In genomic region chr1:8945568-8945967, GRCh38 we compare ENCODE assay signal across 19 cellular contexts. TPM values are rescaled to one million over a fixed set of nuclear protein-coding genes. Genes with fewer than 3 reads are reported as not detected.
DNase-seq lines count a peak whose midpoint lies in the region; ATAC-seq and TF ChIP-seq lines count a peak whose summit lies in the region.
"Had no signal": no experiment of that assay in that cellular context is flagged by ENCODE, and none has a peak within 500 bp of the region (broad histone marks: within the 10 kb centered on the region; RNA-seq: fewer than 3 reads in every experiment).

TSS of gene CA6 (plus strand) at chr1:8945868. CDS start at chr1:8945887, 19 bp downstream.

- H3K27me3 Mint-ChIP-seq in activated CD8-positive, alpha-beta memory T cell treated with anti-CD3 and anti-CD28 coated beads, Interleukin-2, amount 10 ng/mL, durations not matched to agents 7 days and 5 days, result no peaks in the 10 kb centered on the region
- H3K27me3 Mint-ChIP-seq in GM23338 (ENCODE audit: insufficient read depth, low read depth, poor library complexity), result peaks cover 15% of the 10 kb centered on the region
- H3K27me3 Mint-ChIP-seq in activated naive CD8-positive, alpha-beta T cell, result no peaks in the 10 kb centered on the region
- peaks cover 22% of the 10 kb centered on the region for H3K27me3 Mint-ChIP-seq in neural progenitor cell (ENCODE audit: insufficient read depth, low read depth)
- peaks cover 36% of the 10 kb centered on the region for H3K27me3 Mint-ChIP-seq in stimulated activated memory B cell treated with anti-CD40 and anti-IgM and Interleukin-4, amounts not matched to agents 10 μg/mL and 1 μg/mL and 100 μg/mL, for 72 hours

- H3K79me2 ChIP-seq in GM23338 (replicated peaks; ENCODE audit: insufficient read depth) (no peaks in the 10 kb centered on the region), neural progenitor cell (ENCODE audit: low read depth) (no peaks in the 10 kb centered on the region)

- H3K9me3 ChIP-seq in neural progenitor cell (ENCODE audit: low read depth), result no peaks in the 10 kb centered on the region
- H3K9me3 ChIP-seq: right atrium auricular region had no signal

- no peak for ATAC-seq in activated CD8-positive, alpha-beta memory T cell treated with anti-CD3 and anti-CD28 coated beads, Interleukin-2, amount 10 ng/mL, durations not matched to agents 7 days and 5 days
- ATAC-seq in GM23338 (no peak), HG02885 (IDR thresholded peaks at IDR 0.05; ENCODE audit: poor library complexity, unreplicated experiment) (no peak)
- ATAC-seq in stimulated activated memory B cell treated with anti-CD40 and anti-IgM and Interleukin-4, amounts not matched to agents 10 μg/mL and 1 μg/mL and 100 μg/mL, for 72 hours, result no peak

- peak within 1 kb of the TSS; percentile 97 for H3K27ac Mint-ChIP-seq in activated CD8-positive, alpha-beta memory T cell treated with anti-CD3 and anti-CD28 coated beads, Interleukin-2, amount 10 ng/mL, durations not matched to agents 7 days and 5 days
- H3K27ac Mint-ChIP-seq in GM23338, result no peak within 1 kb of the TSS
- peak within 1 kb of the TSS; percentile 98 for H3K27ac Mint-ChIP-seq in activated naive CD8-positive, alpha-beta T cell
- peak within 1 kb of the TSS; percentile 96 for H3K27ac Mint-ChIP-seq in neural progenitor cell
- H3K27ac Mint-ChIP-seq in stimulated activated memory B cell treated with anti-CD40 and anti-IgM and Interleukin-4, amounts not matched to agents 10 μg/mL and 1 μg/mL and 100 μg/mL, for 72 hours, result no peak within 1 kb of the TSS

- 0 out of 2 replicates have a peak, but pooled peaks cover 9% of the 10 kb centered on the region for H3F3A ChIP-seq in GM23338 (replicated peaks; ENCODE audit: low read depth)
- H3F3A ChIP-seq in neural progenitor cell (ENCODE audit: low read depth), result peaks cover 22% of the 10 kb centered on the region

- H3K9me2 ChIP-seq in GM23338 (ENCODE audit: insufficient read depth), result no peaks in the 10 kb centered on the region

- peaks cover 18% of the 10 kb centered on the region for H3K36me3 Mint-ChIP-seq in activated CD8-positive, alpha-beta memory T cell treated with anti-CD3 and anti-CD28 coated beads, Interleukin-2, amount 10 ng/mL, durations not matched to agents 7 days and 5 days
- H3K36me3 Mint-ChIP-seq in GM23338 (ENCODE audit: low read depth), result no peaks in the 10 kb centered on the region
- H3K36me3 Mint-ChIP-seq in activated naive CD8-positive, alpha-beta T cell, result no peaks in the 10 kb centered on the region
- H3K36me3 Mint-ChIP-seq in neural progenitor cell, result no peaks in the 10 kb centered on the region
- H3K36me3 Mint-ChIP-seq in stimulated activated memory B cell treated with anti-CD40 and anti-IgM and Interleukin-4, amounts not matched to agents 10 μg/mL and 1 μg/mL and 100 μg/mL, for 72 hours, result no peaks in the 10 kb centered on the region

- H3K27ac ChIP-seq in GM23338 (ENCODE audit: low read depth), result no peak within 1 kb of the TSS
- no peak within 1 kb of the TSS for H3K27ac ChIP-seq in neural progenitor cell
- H3K27ac ChIP-seq: cardiac muscle cell, right atrium auricular region had no signal

- H3K4me1 ChIP-seq in GM23338 (ENCODE audit: insufficient read depth) (peaks cover 23% of the 10 kb centered on the region), neural progenitor cell (peaks cover 26% of the 10 kb centered on the region)

- peaks cover 84% of the 10 kb centered on the region for H3K4me1 Mint-ChIP-seq in activated CD8-positive, alpha-beta memory T cell treated with anti-CD3 and anti-CD28 coated beads, Interleukin-2, amount 10 ng/mL, durations not matched to agents 7 days and 5 days
- H3K4me1 Mint-ChIP-seq in GM23338 (peaks cover 27% of the 10 kb centered on the region), neural progenitor cell (peaks cover 47% of the 10 kb centered on the region)
- H3K4me1 Mint-ChIP-seq in activated naive CD8-positive, alpha-beta T cell (ENCODE audit: low read depth), result peaks cover 86% of the 10 kb centered on the region
- no peaks in the 10 kb centered on the region for H3K4me1 Mint-ChIP-seq in stimulated activated memory B cell treated with anti-CD40 and anti-IgM and Interleukin-4, amounts not matched to agents 10 μg/mL and 1 μg/mL and 100 μg/mL, for 72 hours

- H3K27me3 ChIP-seq in GM23338 (ENCODE audit: insufficient read depth) (no peaks in the 10 kb centered on the region), neural progenitor cell (no peaks in the 10 kb centered on the region)
- H3K27me3 ChIP-seq: cardiac muscle cell, right atrium auricular region had no signal

- H3K9me3 Mint-ChIP-seq in activated CD8-positive, alpha-beta memory T cell treated with anti-CD3 and anti-CD28 coated beads, Interleukin-2, amount 10 ng/mL, durations not matched to agents 7 days and 5 days (ENCODE audit: low read depth), result no peaks in the 10 kb centered on the region
- H3K9me3 Mint-ChIP-seq in GM23338 (no peaks in the 10 kb centered on the region), neural progenitor cell (peaks cover under 1% of the 10 kb centered on the region)
- no peaks in the 10 kb centered on the region for H3K9me3 Mint-ChIP-seq in activated naive CD8-positive, alpha-beta T cell (ENCODE audit: low read depth)
- H3K9me3 Mint-ChIP-seq in stimulated activated memory B cell treated with anti-CD40 and anti-IgM and Interleukin-4, amounts not matched to agents 10 μg/mL and 1 μg/mL and 100 μg/mL, for 72 hours, result no peaks in the 10 kb centered on the region

- no peak for DNase-seq in activated CD8-positive, alpha-beta memory T cell treated with anti-CD3 and anti-CD28 coated beads, Interleukin-2, amount 10 ng/mL, durations not matched to agents 7 days and 5 days
- no peak for DNase-seq in activated CD8-positive, alpha-beta memory T cell treated with anti-CD3 and anti-CD28 coated beads, Interleukin-2, amount 50 U/mL, for 48 hours
- DNase-seq in GM23338 (ENCODE audit: low spot score) (no peak), neural progenitor cell (ENCODE audit: low spot score) (no peak), GM19238 (ENCODE audit: insufficient read length, low spot score) (no peak)
- DNase-seq: activated CD8-positive, alpha-beta memory T cell treated with anti-CD3 and anti-CD28 coated beads for 24 hours; head of caudate nucleus; islet precursor cell; mesenchymal stem cell; NCI-H446; SIG-M5 had no signal

- H3K9ac ChIP-seq in neural progenitor cell, result no peak within 1 kb of the TSS

- no peak within 1 kb of the TSS for H3K4me3 ChIP-seq in GM23338
- H3K4me3 ChIP-seq in neural progenitor cell, result no peak within 1 kb of the TSS
- H3K4me3 ChIP-seq: cardiac muscle cell, right atrium auricular region had no signal

- no peak within 1 kb of the TSS for H3K4me2 ChIP-seq in GM23338
- peak within 1 kb of the TSS; percentile 34 for H3K4me2 ChIP-seq in neural progenitor cell

- H2AFZ ChIP-seq in GM23338, result peak within 1 kb of the TSS; percentile 98; the same call in 1 of the 2 replicates
- H2AFZ ChIP-seq in neural progenitor cell (replicated peaks), result no peak within 1 kb of the TSS

- H4K20me1 ChIP-seq in GM23338 (replicated peaks; ENCODE audit: insufficient read depth), result no peaks in the 10 kb centered on the region
- H4K20me1 ChIP-seq in neural progenitor cell (ENCODE audit: low read depth), result no peaks in the 10 kb centered on the region

- TF ChIP-seq CTCF in GM23338 (conservative IDR thresholded peaks at IDR 0.05; ENCODE audit: low read depth in 2 of 2) (no peak), neural progenitor cell (IDR thresholded peaks at IDR 0.05) (no peak)

- H3K36me3 ChIP-seq in GM23338 (ENCODE audit: insufficient read depth) (no peaks in the 10 kb centered on the region; the same call in 1 of the 2 replicates), neural progenitor cell (no peaks in the 10 kb centered on the region)
- H3K36me3 ChIP-seq: cardiac muscle cell, right atrium auricular region had no signal

- CTCF ChIA-PET in activated CD8-positive, alpha-beta memory T cell treated with anti-CD3 and anti-CD28 coated beads, Interleukin-2, amount 10 ng/mL, durations not matched to agents 7 days and 5 days (lab: Charles Lee), result interaction anchor here (0.8 to 5.4 kb wide), 7 partner anchors 10 to 59 kb away, joined by 4 to 25 read pairs (median 4); no protein-coding TSS in a partner anchor

- peak within 1 kb of the TSS; percentile 38 for H3K4me3 Mint-ChIP-seq in activated CD8-positive, alpha-beta memory T cell treated with anti-CD3 and anti-CD28 coated beads, Interleukin-2, amount 10 ng/mL, durations not matched to agents 7 days and 5 days
- H3K4me3 Mint-ChIP-seq in GM23338, result no peak within 1 kb of the TSS
- H3K4me3 Mint-ChIP-seq in activated naive CD8-positive, alpha-beta T cell, result peak within 1 kb of the TSS; percentile 63
- peak within 1 kb of the TSS; percentile 30 for H3K4me3 Mint-ChIP-seq in neural progenitor cell
- H3K4me3 Mint-ChIP-seq in stimulated activated memory B cell treated with anti-CD40 and anti-IgM and Interleukin-4, amounts not matched to agents 10 μg/mL and 1 μg/mL and 100 μg/mL, for 72 hours, result no peak within 1 kb of the TSS

TF ChIP-seq in GM23338, 12 proteins besides CTCF, POLR2A, EP300 and RAD21 (continues in another document):
- no peak for TF ChIP-seq REST (IDR thresholded peaks at IDR 0.05; ENCODE audit: unreplicated experiment)

RNA-seq across cellular contexts. Expression of gene CA6, which starts in this region (rescaled TPM):
- 10 to 100 TPM in 1 of 2 experiments, 1 to 10 TPM in 1; 4.8 to 10.1 TPM for total RNA-seq in activated CD8-positive, alpha-beta memory T cell treated with anti-CD3 and anti-CD28 coated beads, Interleukin-2, amount 10 ng/mL, durations not matched to agents 7 days and 5 days
- not detected in 2 replicates for total RNA-seq in GM23338 (2014; rRNA removed; shearing (Covaris generic))
- polyA plus RNA-seq in GM23338 (2016; fragmentation: Nextera tagmentation; extraction: Ambion mirVana), result not detected in 2 replicates
- total RNA-seq in neural progenitor cell (ENCODE audit: low replicate concordance), result not detected in 2 replicates
- total RNA-seq: cardiac muscle cell, fibroblast of lung, LHCN-M2, right atrium auricular region had no signal
- polyA plus RNA-seq: AG04450, cardiac muscle cell, fibroblast of lung had no signal

Comparison
In these comparisons a context has a peak if more than half of its experiments do, and no peak if none do; other contexts are left out.
1. H3K27ac Mint-ChIP-seq: peak in activated CD8-positive, alpha-beta memory T cell treated with anti-CD3 and anti-CD28 coated beads, Interleukin-2, amount 10 ng/mL, durations not matched to agents 7 days and 5 days (single experiment), activated naive CD8-positive, alpha-beta T cell (single experiment) and neural progenitor cell (single experiment); none in GM23338 (single experiment) and stimulated activated memory B cell treated with anti-CD40 and anti-IgM and Interleukin-4, amounts not matched to agents 10 μg/mL and 1 μg/mL and 100 μg/mL, for 72 hours (single experiment).
2. H3K4me3 Mint-ChIP-seq: peak in activated CD8-positive, alpha-beta memory T cell treated with anti-CD3 and anti-CD28 coated beads, Interleukin-2, amount 10 ng/mL, durations not matched to agents 7 days and 5 days (single experiment), activated naive CD8-positive, alpha-beta T cell (single experiment) and neural progenitor cell (single experiment); none in GM23338 (single experiment) and stimulated activated memory B cell treated with anti-CD40 and anti-IgM and Interleukin-4, amounts not matched to agents 10 μg/mL and 1 μg/mL and 100 μg/mL, for 72 hours (single experiment).